ENCODE assay signal across 34 cellular contexts in the genomic region with DNA sequence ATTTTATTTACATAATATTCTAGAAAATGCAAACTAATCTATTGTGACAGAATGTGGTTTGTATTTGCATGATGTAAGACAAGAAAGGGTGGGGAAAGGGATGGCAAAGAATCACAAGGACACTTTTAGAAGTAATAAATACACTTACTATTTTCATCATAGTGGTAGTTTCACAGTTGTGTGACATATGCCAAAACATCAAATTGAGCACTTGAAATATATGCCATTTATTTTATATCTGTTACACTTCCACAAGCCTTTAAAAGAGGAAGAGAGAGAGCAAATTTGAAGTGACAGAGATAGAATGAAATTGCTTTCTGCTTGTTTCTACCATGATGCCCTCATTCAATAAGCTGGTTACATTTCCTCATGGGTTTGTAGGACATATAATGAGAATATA.
"Had no signal": no experiment of that assay in that cellular context is flagged by ENCODE, and none has a peak within 500 bp of the region (broad histone marks: within the 10 kb centered on the region; RNA-seq: fewer than 3 reads in every experiment).

No MANE protein-coding gene starts in this region.

- H3K27me3 Mint-ChIP-seq: activated B cell treated with CpG ODN at 0.5 μM for 24 hours; activated CD4-positive, alpha-beta memory T cell treated with anti-CD3 and anti-CD28 coated beads for 36 hours; activated CD4-positive, alpha-beta T cell treated with anti-CD3 and anti-CD28 coated beads, Interleukin-2, amount 10 ng/mL, durations not matched to agents 24 days and 14 days; activated CD8-positive, alpha-beta T cell treated with anti-CD3 and anti-CD28 coated beads for 36 hours; activated naive CD8-positive, alpha-beta T cell treated with anti-CD3 and anti-CD28 coated beads for 36 hours; activated T-helper 17 cell treated with anti-CD3 and anti-CD28 coated beads, Interleukin-2, amount 50 U/mL, for 72 hours; central memory CD8-positive, alpha-beta T cell had no signal

- H3K27ac Mint-ChIP-seq: activated B cell treated with CpG ODN at 0.5 μM for 24 hours; activated CD4-positive, alpha-beta memory T cell treated with anti-CD3 and anti-CD28 coated beads for 36 hours; activated CD4-positive, alpha-beta T cell treated with anti-CD3 and anti-CD28 coated beads, Interleukin-2, amount 10 ng/mL, durations not matched to agents 24 days and 14 days; activated CD8-positive, alpha-beta T cell treated with anti-CD3 and anti-CD28 coated beads for 36 hours; activated naive CD4-positive, alpha-beta T cell treated with anti-CD3 and anti-CD28 coated beads for 36 hours; activated naive CD4-positive, alpha-beta T cell treated with anti-CD3 and anti-CD28 coated beads, Interleukin-2, amount 50 U/mL, for 72 hours; activated naive CD8-positive, alpha-beta T cell treated with anti-CD3 and anti-CD28 coated beads for 36 hours; activated T-cell treated with anti-CD3 and anti-CD28 coated beads, Interleukin-2, amount 50 U/mL, for 72 hours; activated T-helper 1 cell treated with anti-CD3 and anti-CD28 coated beads, Interleukin-12 subunit alpha, Interleukin-12 subunit beta, Interleukin-2, Interleukin-4 antibody, amounts not matched to agents 30 ng/mL and 10 ng/mL and 1 ng/mL, durations not matched to agents 14 hours and 24 hours and 36 hours; activated T-helper 17 cell treated with anti-CD3 and anti-CD28 coated beads, Interleukin-2, amount 50 U/mL, for 72 hours; T-helper 1 cell treated with Interleukin-12 subunit alpha and Interleukin-12 subunit beta and Interleukin-4 antibody, amounts not matched to agents 30 μg/mL and 1 μg/mL, for 36 hours; T-helper 2 cell treated with Interferon-gamma antibody and Interleukin-4, amounts not matched to agents 5 μg/mL and 100 μg/mL, for 36 hours had no signal

- H3K4me3 Mint-ChIP-seq: activated B cell treated with CpG ODN at 0.5 μM for 24 hours; activated CD4-positive, alpha-beta memory T cell treated with anti-CD3 and anti-CD28 coated beads for 36 hours; activated CD4-positive, alpha-beta T cell treated with anti-CD3 and anti-CD28 coated beads, Interleukin-2, amount 10 ng/mL, durations not matched to agents 24 days and 14 days; activated CD8-positive, alpha-beta T cell treated with anti-CD3 and anti-CD28 coated beads for 36 hours; activated naive CD4-positive, alpha-beta T cell treated with anti-CD3 and anti-CD28 coated beads for 36 hours; activated naive CD8-positive, alpha-beta T cell treated with anti-CD3 and anti-CD28 coated beads for 36 hours; activated T-cell treated with anti-CD3 and anti-CD28 coated beads, Interleukin-2, amount 50 U/mL, for 4 hours; activated T-cell treated with anti-CD3 and anti-CD28 coated beads, Interleukin-2, amount 50 U/mL, for 72 hours; activated T-helper 1 cell treated with anti-CD3 and anti-CD28 coated beads, Interleukin-12 subunit alpha, Interleukin-12 subunit beta, Interleukin-2, Interleukin-4 antibody, amounts not matched to agents 30 ng/mL and 10 ng/mL and 1 ng/mL, durations not matched to agents 14 hours and 24 hours and 36 hours; activated T-helper 17 cell treated with anti-CD3 and anti-CD28 coated beads, Interleukin-2, amount 50 U/mL, for 72 hours; central memory CD8-positive, alpha-beta T cell; T-helper 1 cell treated with Interleukin-12 subunit alpha and Interleukin-12 subunit beta and Interleukin-4 antibody, amounts not matched to agents 30 μg/mL and 1 μg/mL, for 36 hours; T-helper 2 cell treated with Interferon-gamma antibody and Interleukin-4, amounts not matched to agents 5 μg/mL and 100 μg/mL, for 36 hours had no signal

- H3K4me1 Mint-ChIP-seq: activated B cell treated with CpG ODN at 0.5 μM for 24 hours; activated CD4-positive, alpha-beta T cell treated with anti-CD3 and anti-CD28 coated beads, Interleukin-2, amount 10 ng/mL, durations not matched to agents 24 days and 14 days; activated naive CD8-positive, alpha-beta T cell treated with anti-CD3 and anti-CD28 coated beads for 36 hours; activated T-helper 17 cell treated with anti-CD3 and anti-CD28 coated beads, Interleukin-2, amount 50 U/mL, for 72 hours; central memory CD8-positive, alpha-beta T cell had no signal

- H3K36me3 Mint-ChIP-seq: activated CD4-positive, alpha-beta memory T cell treated with anti-CD3 and anti-CD28 coated beads for 36 hours; activated naive CD4-positive, alpha-beta T cell treated with anti-CD3 and anti-CD28 coated beads, Interleukin-2, amount 50 U/mL, for 72 hours; activated naive CD8-positive, alpha-beta T cell treated with anti-CD3 and anti-CD28 coated beads for 36 hours had no signal

- H3K9me3 Mint-ChIP-seq: activated CD4-positive, alpha-beta T cell treated with anti-CD3 and anti-CD28 coated beads, Interleukin-2, amount 10 ng/mL, durations not matched to agents 24 days and 14 days; activated naive CD4-positive, alpha-beta T cell treated with anti-CD3 and anti-CD28 coated beads for 36 hours; activated naive CD4-positive, alpha-beta T cell treated with anti-CD3 and anti-CD28 coated beads, Interleukin-2, amount 50 U/mL, for 72 hours; activated T-helper 1 cell treated with anti-CD3 and anti-CD28 coated beads, Interleukin-12 subunit alpha, Interleukin-12 subunit beta, Interleukin-2, Interleukin-4 antibody, amounts not matched to agents 30 ng/mL and 10 ng/mL and 1 ng/mL, durations not matched to agents 14 hours and 24 hours and 36 hours; activated T-helper 17 cell treated with anti-CD3 and anti-CD28 coated beads, Interleukin-2, amount 50 U/mL, for 72 hours; T-helper 1 cell treated with Interleukin-12 subunit alpha and Interleukin-12 subunit beta and Interleukin-4 antibody, amounts not matched to agents 30 μg/mL and 1 μg/mL, for 36 hours; T-helper 2 cell treated with Interferon-gamma antibody and Interleukin-4, amounts not matched to agents 5 μg/mL and 100 μg/mL, for 36 hours had no signal

- DNase-seq: activated B cell treated with CpG ODN at 0.5 μM for 24 hours; activated CD4-positive, alpha-beta memory T cell treated with anti-CD3 and anti-CD28 coated beads for 36 hours; activated CD4-positive, alpha-beta T cell treated with anti-CD3 and anti-CD28 coated beads for 4 hours; activated CD4-positive, alpha-beta T cell treated with anti-CD3 and anti-CD28 coated beads, Interleukin-2, amount 10 ng/mL, durations not matched to agents 24 days and 14 days; activated CD4-positive, alpha-beta T cell treated with anti-CD3 and anti-CD28 coated beads, Interleukin-2, amount 50 U/mL, for 1 hour; activated CD4-positive, alpha-beta T cell treated with anti-CD3 and anti-CD28 coated beads, Interleukin-2, amount 50 U/mL, for 4 hours; activated CD4-positive, CD25-positive, alpha-beta regulatory T cell treated with anti-CD3 and anti-CD28 coated beads, Interleukin-2, amount 50 U/mL, for 72 hours; activated CD8-positive, alpha-beta memory T cell treated with anti-CD3 and anti-CD28 coated beads, Interleukin-2, amount 50 U/mL, for 4 hours; activated CD8-positive, alpha-beta T cell treated with anti-CD3 and anti-CD28 coated beads for 36 hours; activated effector memory CD4-positive, alpha-beta T cell treated with anti-CD3 and anti-CD28 coated beads, Interleukin-2, amount 50 U/mL, for 16 hours; activated gamma-delta T cell treated with Interleukin-2 at 50 U/mL for 16 hours; activated naive CD4-positive, alpha-beta T cell; activated naive CD4-positive, alpha-beta T cell treated with anti-CD3 and anti-CD28 coated beads for 36 hours; activated naive CD4-positive, alpha-beta T cell treated with anti-CD3 and anti-CD28 coated beads, Interleukin-2, amount 50 U/mL, for 16 hours; activated naive CD8-positive, alpha-beta T cell treated with anti-CD3 and anti-CD28 coated beads for 36 hours; activated T-cell treated with anti-CD3 and anti-CD28 coated beads for 4 hours; activated T-cell treated with anti-CD3 and anti-CD28 coated beads, Interleukin-2, amount 50 U/mL, for 1 hour; activated T-cell treated with anti-CD3 and anti-CD28 coated beads, Interleukin-2, amount 50 U/mL, for 4 hours; activated T-cell treated with anti-CD3 and anti-CD28 coated beads, Interleukin-2, amount 50 U/mL, for 72 hours; adrenal gland; amniotic stem cell; aorta; body of pancreas; brain microvascular endothelial cell; caudate nucleus; cerebellar nuclear complex; T-helper 2 cell; T-helper 9 cell had no signal

- ATAC-seq: activated CD8-positive, alpha-beta T cell treated with anti-CD3 and anti-CD28 coated beads for 36 hours; activated naive CD4-positive, alpha-beta T cell treated with anti-CD3 and anti-CD28 coated beads, Interleukin-2, amount 50 U/mL, for 72 hours; activated T-cell treated with anti-CD3 and anti-CD28 coated beads, Interleukin-2, amount 50 U/mL, for 4 hours; activated T-cell treated with anti-CD3 and anti-CD28 coated beads, Interleukin-2, amount 50 U/mL, for 72 hours; activated T-helper 17 cell treated with anti-CD3 and anti-CD28 coated beads, Interleukin-2, amount 50 U/mL, for 72 hours; body of pancreas had no signal
